37 cellular contexts compared by ENCODE assay signal in genomic region chr2:379778-380177, GRCh38.
"Had no signal": no experiment of that assay in that cellular context is flagged by ENCODE, and none has a peak within 500 bp of the region (broad histone marks: within the 10 kb centered on the region; RNA-seq: fewer than 3 reads in every experiment).

No MANE protein-coding gene starts in this region.

- H3K4me3 Mint-ChIP-seq: activated CD4-positive, alpha-beta memory T cell treated with anti-CD3 and anti-CD28 coated beads, Interleukin-2, amount 10 ng/mL, durations not matched to agents 7 days and 5 days; activated CD4-positive, alpha-beta T cell treated with anti-CD3 and anti-CD28 coated beads for 36 hours; activated CD4-positive, alpha-beta T cell treated with anti-CD3 and anti-CD28 coated beads, Interleukin-2, amount 10 ng/mL, durations not matched to agents 7 days and 5 days; activated CD8-positive, alpha-beta memory T cell treated with anti-CD3 and anti-CD28 coated beads, Interleukin-2, amount 10 ng/mL, durations not matched to agents 7 days and 5 days; activated CD8-positive, alpha-beta T cell treated with anti-CD3 and anti-CD28 coated beads, Interleukin-2, amount 10 ng/mL, durations not matched to agents 7 days and 5 days; activated naive CD4-positive, alpha-beta T cell treated with anti-CD3 and anti-CD28 coated beads for 36 hours; activated naive CD8-positive, alpha-beta T cell treated with anti-CD3 and anti-CD28 coated beads for 36 hours; activated T-cell treated with anti-CD3 and anti-CD28 coated beads, Interleukin-2, amount 50 U/mL, for 24 hours; activated T-cell treated with anti-CD3 and anti-CD28 coated beads, Interleukin-2, amount 50 U/mL, for 72 hours; activated T-helper 1 cell treated with anti-CD3 and anti-CD28 coated beads, Interleukin-12 subunit alpha, Interleukin-12 subunit beta, Interleukin-2, Interleukin-4 antibody, amounts not matched to agents 30 ng/mL and 10 ng/mL and 1 ng/mL, durations not matched to agents 14 hours and 24 hours and 36 hours; activated T-helper 17 cell treated with anti-CD3 and anti-CD28 coated beads, Interleukin-2, amount 50 U/mL, for 72 hours; brain; T-helper 1 cell treated with Interleukin-12 subunit alpha and Interleukin-12 subunit beta and Interleukin-4 antibody, amounts not matched to agents 30 μg/mL and 1 μg/mL, for 36 hours; T-helper 2 cell treated with Interferon-gamma antibody and Interleukin-4, amounts not matched to agents 5 μg/mL and 100 μg/mL, for 36 hours; WTC11 had no signal

- H3K27ac ChIP-seq: adrenal gland, VCaP had no signal

- FAIRE-seq: TTC549 had no signal

- H3K27ac Mint-ChIP-seq: activated CD4-positive, alpha-beta memory T cell treated with anti-CD3 and anti-CD28 coated beads, Interleukin-2, amount 10 ng/mL, durations not matched to agents 7 days and 5 days; activated CD4-positive, alpha-beta T cell treated with anti-CD3 and anti-CD28 coated beads for 36 hours; activated CD4-positive, alpha-beta T cell treated with anti-CD3 and anti-CD28 coated beads, Interleukin-2, amount 10 ng/mL, durations not matched to agents 7 days and 5 days; activated CD8-positive, alpha-beta memory T cell treated with anti-CD3 and anti-CD28 coated beads, Interleukin-2, amount 10 ng/mL, durations not matched to agents 7 days and 5 days; activated CD8-positive, alpha-beta T cell treated with anti-CD3 and anti-CD28 coated beads, Interleukin-2, amount 10 ng/mL, durations not matched to agents 7 days and 5 days; activated naive CD4-positive, alpha-beta T cell treated with anti-CD3 and anti-CD28 coated beads for 36 hours; activated naive CD4-positive, alpha-beta T cell treated with anti-CD3 and anti-CD28 coated beads, Interleukin-2, amount 50 U/mL, for 72 hours; activated naive CD8-positive, alpha-beta T cell treated with anti-CD3 and anti-CD28 coated beads for 36 hours; activated T-cell treated with anti-CD3 and anti-CD28 coated beads, Interleukin-2, amount 50 U/mL, for 24 hours; activated T-cell treated with anti-CD3 and anti-CD28 coated beads, Interleukin-2, amount 50 U/mL, for 72 hours; activated T-helper 1 cell treated with anti-CD3 and anti-CD28 coated beads, Interleukin-12 subunit alpha, Interleukin-12 subunit beta, Interleukin-2, Interleukin-4 antibody, amounts not matched to agents 30 ng/mL and 10 ng/mL and 1 ng/mL, durations not matched to agents 14 hours and 24 hours and 36 hours; activated T-helper 17 cell treated with anti-CD3 and anti-CD28 coated beads, Interleukin-2, amount 50 U/mL, for 72 hours; T-helper 1 cell treated with Interleukin-12 subunit alpha and Interleukin-12 subunit beta and Interleukin-4 antibody, amounts not matched to agents 30 μg/mL and 1 μg/mL, for 36 hours; T-helper 2 cell treated with Interferon-gamma antibody and Interleukin-4, amounts not matched to agents 5 μg/mL and 100 μg/mL, for 36 hours; WTC11 had no signal

- H3K4me1 ChIP-seq: adrenal gland had no signal

- H3K4me1 Mint-ChIP-seq: activated CD4-positive, alpha-beta memory T cell treated with anti-CD3 and anti-CD28 coated beads, Interleukin-2, amount 10 ng/mL, durations not matched to agents 7 days and 5 days; activated CD4-positive, alpha-beta T cell treated with anti-CD3 and anti-CD28 coated beads for 36 hours; activated CD8-positive, alpha-beta memory T cell treated with anti-CD3 and anti-CD28 coated beads, Interleukin-2, amount 10 ng/mL, durations not matched to agents 7 days and 5 days; activated naive CD8-positive, alpha-beta T cell treated with anti-CD3 and anti-CD28 coated beads for 36 hours; activated T-helper 17 cell treated with anti-CD3 and anti-CD28 coated beads, Interleukin-2, amount 50 U/mL, for 72 hours had no signal

- H3K9me3 ChIP-seq: adrenal gland had no signal

- H3K36me3 Mint-ChIP-seq: activated CD8-positive, alpha-beta memory T cell treated with anti-CD3 and anti-CD28 coated beads, Interleukin-2, amount 10 ng/mL, durations not matched to agents 7 days and 5 days; activated naive CD8-positive, alpha-beta T cell treated with anti-CD3 and anti-CD28 coated beads for 36 hours; brain; WTC11 had no signal

- H3K9me3 Mint-ChIP-seq: activated CD4-positive, alpha-beta memory T cell treated with anti-CD3 and anti-CD28 coated beads, Interleukin-2, amount 10 ng/mL, durations not matched to agents 7 days and 5 days had no signal

- ATAC-seq: activated CD4-positive, alpha-beta T cell treated with anti-CD3 and anti-CD28 coated beads for 36 hours; activated CD4-positive, CD25-positive, alpha-beta regulatory T cell treated with anti-CD3 and anti-CD28 coated beads, Interleukin-2, amount 50 U/mL, for 24 hours; activated CD8-positive, alpha-beta memory T cell treated with anti-CD3 and anti-CD28 coated beads, Interleukin-2, amount 10 ng/mL, durations not matched to agents 7 days and 5 days; activated CD8-positive, alpha-beta T cell treated with anti-CD3 and anti-CD28 coated beads, Interleukin-2, amount 10 ng/mL, durations not matched to agents 7 days and 5 days; activated naive CD4-positive, alpha-beta T cell treated with anti-CD3 and anti-CD28 coated beads, Interleukin-2, amount 50 U/mL, for 72 hours; activated T-cell treated with anti-CD3 and anti-CD28 coated beads, Interleukin-2, amount 50 U/mL, for 72 hours; activated T-helper 17 cell treated with anti-CD3 and anti-CD28 coated beads, Interleukin-2, amount 50 U/mL, for 72 hours; WTC11 had no signal

- H3K36me3 ChIP-seq: adrenal gland had no signal

- H3K27me3 ChIP-seq: adrenal gland had no signal

- H3K4me3 ChIP-seq: adrenal gland had no signal

- DNase-seq: activated CD4-positive, alpha-beta memory T cell treated with anti-CD3 and anti-CD28 coated beads, Interleukin-2, amount 10 ng/mL, durations not matched to agents 7 days and 5 days; activated CD4-positive, alpha-beta T cell treated with anti-CD3 and anti-CD28 coated beads for 1 hour; activated CD4-positive, alpha-beta T cell treated with anti-CD3 and anti-CD28 coated beads for 36 hours; activated CD4-positive, alpha-beta T cell treated with anti-CD3 and anti-CD28 coated beads for 48 hours; activated CD4-positive, alpha-beta T cell treated with anti-CD3 and anti-CD28 coated beads, Interleukin-2, amount 10 ng/mL, durations not matched to agents 7 days and 5 days; activated CD4-positive, alpha-beta T cell treated with anti-CD3 and anti-CD28 coated beads, Interleukin-2, amount 50 U/mL, for 48 hours; activated CD4-positive, CD25-positive, alpha-beta regulatory T cell; activated CD8-positive, alpha-beta memory T cell treated with anti-CD3 and anti-CD28 coated beads for 24 hours; activated CD8-positive, alpha-beta memory T cell treated with anti-CD3 and anti-CD28 coated beads, Interleukin-2, amount 10 ng/mL, durations not matched to agents 7 days and 5 days; activated CD8-positive, alpha-beta memory T cell treated with anti-CD3 and anti-CD28 coated beads, Interleukin-2, amount 50 U/mL, for 48 hours; activated CD8-positive, alpha-beta T cell treated with anti-CD3 and anti-CD28 coated beads, Interleukin-2, amount 10 ng/mL, durations not matched to agents 7 days and 5 days; activated effector memory CD4-positive, alpha-beta T cell treated with anti-CD3 and anti-CD28 coated beads, Interleukin-2, amount 50 U/mL, for 16 hours; activated gamma-delta T cell treated with Interleukin-2 at 50 U/mL for 16 hours; activated naive CD4-positive, alpha-beta T cell; activated naive CD4-positive, alpha-beta T cell treated with anti-CD3 and anti-CD28 coated beads for 36 hours; activated naive CD4-positive, alpha-beta T cell treated with anti-CD3 and anti-CD28 coated beads, Interleukin-2, amount 50 U/mL, for 16 hours; activated naive CD8-positive, alpha-beta T cell treated with anti-CD3 and anti-CD28 coated beads for 36 hours; activated T-cell treated with anti-CD3 and anti-CD28 coated beads, Interleukin-2, amount 50 U/mL, for 24 hours; activated T-cell treated with anti-CD3 and anti-CD28 coated beads, Interleukin-2, amount 50 U/mL, for 72 hours; adrenal gland; amniotic stem cell; aorta; central memory CD4-positive, alpha-beta T cell; SW 1271; T-helper 1 cell; T-helper 2 cell; T-helper 9 cell had no signal
